Comparison of ENCODE assay signal across 8 cellular contexts in the genomic region with DNA sequence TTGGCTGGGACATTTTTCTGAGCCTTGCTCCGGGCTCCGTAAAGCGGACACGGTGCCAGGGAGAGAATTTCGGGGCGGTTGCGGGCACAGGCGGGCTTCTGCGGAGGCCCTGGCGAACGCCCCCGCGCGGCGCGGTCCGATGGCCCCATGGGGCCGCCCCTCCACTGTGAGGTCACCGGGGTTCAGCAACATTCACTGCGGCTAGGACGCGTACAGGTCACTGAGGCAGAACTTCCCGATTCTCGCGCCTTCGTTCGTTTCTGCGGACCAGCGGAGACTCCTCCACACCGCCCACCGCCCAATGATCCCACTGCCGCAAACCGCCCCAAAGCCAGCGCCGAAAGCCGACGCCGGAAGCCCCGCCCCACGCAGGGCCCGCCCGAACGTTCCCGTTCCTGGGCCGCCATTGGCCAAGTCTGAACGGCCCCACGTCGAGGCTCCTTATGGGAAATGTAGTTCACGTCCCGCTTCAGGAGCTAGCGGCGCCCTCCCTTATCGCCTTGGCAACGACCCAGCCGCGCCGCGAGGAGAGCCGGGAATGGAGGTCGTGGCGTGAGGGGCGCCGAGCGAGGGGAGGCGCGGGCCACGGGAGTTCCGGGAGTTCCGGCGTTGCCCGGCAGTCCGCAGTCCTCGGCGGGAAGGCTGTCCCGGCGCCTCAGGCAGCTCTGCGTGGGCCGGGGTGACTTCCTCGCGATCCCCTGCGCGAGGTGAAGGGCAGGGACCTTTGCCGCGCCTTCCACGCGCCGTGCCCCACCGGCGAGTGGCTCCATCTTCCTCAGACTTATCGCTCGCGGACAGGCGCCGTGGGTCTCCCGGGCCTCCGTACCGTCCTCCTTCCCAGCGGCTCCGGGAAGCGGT. TPM values are rescaled to one million over a fixed set of nuclear protein-coding genes. Genes with fewer than 3 reads are reported as not detected.
DNase-seq lines count a peak whose midpoint lies in the region; ATAC-seq and TF ChIP-seq lines count a peak whose summit lies in the region.

TSS of gene ZNF584 (plus strand) at position 498 of the 858 bp plus-strand sequence. CDS start 499 bp downstream, outside the sequence.

- intact Hi-C loops in dendritic cell treated with granulocyte-macrophage colony-stimulating factor and Interleukin-4, amounts not matched to agents 40 ng/mL and 50 ng/mL, for 4 days (cut with micrococcal nuclease), result loop anchor here (1.0 to 10.0 kb wide), 4 partner anchors 27 to 64 kb away; partner anchors contain the start of genes ZNF132 and ZNF837
- intact Hi-C loops in left lung (cut with DNase I), result no loop called here

- H3K36me3 ChIP-seq in left lung, result no peaks in the 10 kb centered on the region

- H3K4me3 ChIP-seq in left lung, result peak within 1 kb of the TSS; percentile 90 to 92

- peaks cover 28% of the 10 kb centered on the region for H3K36me3 Mint-ChIP-seq in dendritic cell treated with granulocyte-macrophage colony-stimulating factor and Interleukin-4, amounts not matched to agents 40 ng/mL and 50 ng/mL, for 4 days (ENCODE audit: low read depth)

- peak within 1 kb of the TSS; percentile 82 to 89 for H3K27ac ChIP-seq in left lung

- H3K4me1 Mint-ChIP-seq in dendritic cell treated with granulocyte-macrophage colony-stimulating factor and Interleukin-4, amounts not matched to agents 40 ng/mL and 50 ng/mL, for 4 days (ENCODE audit: low read depth), result peaks cover 40% of the 10 kb centered on the region

- H3K4me1 ChIP-seq in left lung, result peaks cover 8 to 26% of the 10 kb centered on the region in 2 donors

- no peaks in the 10 kb centered on the region for H3K27me3 Mint-ChIP-seq in dendritic cell treated with granulocyte-macrophage colony-stimulating factor and Interleukin-4, amounts not matched to agents 40 ng/mL and 50 ng/mL, for 4 days

- DNase-seq in CD1c-positive myeloid dendritic cell (ENCODE audit: extremely low spot score) (peak; percentile 98), NCI-H748 (lab: John Stamatoyannopoulos, UW; ENCODE audit: unreplicated experiment) (peak; percentile 99), left lung (peak; percentile 96 to 98)
- peak; percentile 92 to 94 for DNase-seq in activated CD4-positive, alpha-beta T cell treated with anti-CD3 and anti-CD28 coated beads, Interleukin-2, amount 50 U/mL, for 4 hours
- peak; percentile 94 for DNase-seq in stimulated activated CD4-positive, alpha-beta T cell treated with anti-CD3 and anti-CD28 coated beads, Interleukin-2, amount 100 ng/mL, for 4 hours (ENCODE audit: low read depth)

- TF ChIP-seq CTCF in left lung (IDR thresholded peaks at IDR 0.05), result no peak

- H3K4me3 Mint-ChIP-seq in dendritic cell treated with granulocyte-macrophage colony-stimulating factor and Interleukin-4, amounts not matched to agents 40 ng/mL and 50 ng/mL, for 4 days, result peak within 1 kb of the TSS; percentile 96

- H3K27me3 ChIP-seq in left lung, result no peaks in the 10 kb centered on the region

- ATAC-seq in GM19395 (IDR thresholded peaks at IDR 0.05; ENCODE audit: unreplicated experiment), result peak; percentile 92
- ATAC-seq in HG03558 (IDR thresholded peaks at IDR 0.05; ENCODE audit: extremely low read depth, unreplicated experiment), result peak; percentile 71
- ATAC-seq in left lung, result peak; percentile 98

- no peaks in the 10 kb centered on the region for H3K9me3 ChIP-seq in left lung

- no peaks in the 10 kb centered on the region for H3K9me3 Mint-ChIP-seq in dendritic cell treated with granulocyte-macrophage colony-stimulating factor and Interleukin-4, amounts not matched to agents 40 ng/mL and 50 ng/mL, for 4 days

- H3K27ac Mint-ChIP-seq in dendritic cell treated with granulocyte-macrophage colony-stimulating factor and Interleukin-4, amounts not matched to agents 40 ng/mL and 50 ng/mL, for 4 days, result peak within 1 kb of the TSS; percentile 88

RNA-seq across cellular contexts. Expression of gene ZNF584, which starts in this region (rescaled TPM):
- 10 to 100 TPM in 1 of 2 donors, 1 to 10 TPM in 1; 7.4 to 12.7 TPM for total RNA-seq in left lung

Comparison
In these comparisons a context has a peak if more than half of its experiments do, and no peak if none do; other contexts are left out.
1. Peak in every context shown above with its lines: DNase-seq, ATAC-seq, H3K4me3 ChIP-seq and H3K27ac ChIP-seq.